8 cellular contexts compared by ENCODE assay signal in the genomic region with DNA sequence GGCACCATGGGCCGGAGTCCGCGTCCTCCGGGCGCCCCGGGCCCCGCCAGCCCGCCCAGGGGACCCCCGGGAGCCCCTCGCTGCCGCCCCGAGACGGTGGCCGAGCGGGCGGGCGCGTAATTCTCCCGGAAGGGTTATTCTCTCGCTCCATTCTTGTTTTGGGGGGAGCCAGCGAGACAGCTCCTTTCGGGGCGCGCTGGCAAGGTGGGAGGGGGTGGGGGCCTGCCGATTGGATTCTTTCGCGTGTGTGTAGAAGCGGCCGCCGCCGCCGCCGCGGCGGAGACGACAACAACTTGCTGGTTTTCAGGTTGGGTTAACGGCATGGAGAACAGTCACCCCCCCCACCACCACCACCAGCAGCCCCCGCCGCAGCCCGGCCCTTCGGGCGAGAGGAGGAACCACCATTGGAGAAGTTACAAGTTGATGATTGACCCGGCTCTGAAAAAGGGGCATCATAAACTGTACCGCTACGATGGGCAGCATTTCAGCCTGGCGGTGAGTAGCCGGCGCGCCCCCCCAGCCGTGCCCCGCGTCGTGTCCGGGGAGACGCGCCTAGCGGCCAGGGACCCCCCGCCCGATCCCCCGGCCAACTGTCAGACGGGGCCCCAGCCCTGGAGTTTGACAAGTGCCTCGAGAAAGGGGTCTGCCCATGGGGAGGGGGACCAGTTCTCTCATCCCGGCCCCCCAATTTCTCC. TPM values are rescaled to one million over a fixed set of nuclear protein-coding genes. Genes with fewer than 3 reads are reported as not detected.
DNase-seq lines count a peak whose midpoint lies in the region; ATAC-seq and TF ChIP-seq lines count a peak whose summit lies in the region.

No MANE protein-coding gene starts in this region.

- no peak for TF ChIP-seq CTCF in C4-2B (conservative IDR thresholded peaks at IDR 0.05)
- no peak for TF ChIP-seq CTCF in WI38 (IDR thresholded peaks at IDR 0.05; ENCODE audit: low read depth, low read length)
- TF ChIP-seq CTCF in dorsolateral prefrontal cortex (IDR thresholded peaks at IDR 0.05 in 54 of 56, conservative IDR thresholded peaks at IDR 0.05 in 2 of 56; ENCODE audit: low read depth in 1 of 56, partially characterized antibody in 56 of 56), result no peak
- peak; percentile 9 for TF ChIP-seq CTCF in thoracic aorta (IDR thresholded peaks at IDR 0.05)

- intact Hi-C loops in dorsolateral prefrontal cortex (cut with DNase I), result loop anchor here in 1 of 2 donors (10.0 kb wide), 1 partner anchor 220 kb away; a partner anchor contains a TSS

- peaks cover 16% of the 10 kb centered on the region for H3K36me3 ChIP-seq in thoracic aorta

- H3K27me3 ChIP-seq in dorsolateral prefrontal cortex (no peaks in the 10 kb centered on the region), thoracic aorta (replicated peaks; ENCODE audit: insufficient read depth) (no peaks in the 10 kb centered on the region)

- H3K9me3 ChIP-seq in thoracic aorta, result no peaks in the 10 kb centered on the region

- peaks cover 20 to 26% of the 10 kb centered on the region in 2 donors for H3K4me1 ChIP-seq in thoracic aorta (ENCODE audit: control insufficient read depth in 1 of 2, low read depth in 2 of 2)

- H3K4me3 ChIP-seq in WI38 (ENCODE audit: low read depth, low read length) (peak overlapping the region; percentile 80), dorsolateral prefrontal cortex (peak overlapping the region; percentile 43 to 82 (median 75)), thoracic aorta (peak overlapping the region; percentile 95)

- H3K27ac ChIP-seq in C4-2B (peak overlapping the region; percentile 97), dorsolateral prefrontal cortex (peak overlapping the region in 58 of 59 donors; percentile 50 to 100 (median 87)), thoracic aorta (peak overlapping the region; percentile 90 to 95)

- ATAC-seq in thoracic aorta (ENCODE audit: insufficient number of reproducible peaks, low FRiP score, low read depth), result no peak
- no peak for ATAC-seq in GM19467 (IDR thresholded peaks at IDR 0.05; ENCODE audit: unreplicated experiment)

- DNase-seq in HK-2 (ENCODE audit: unreplicated experiment) (peak; percentile 70), dorsolateral prefrontal cortex (no peak), mesenteric fat pad (ENCODE audit: low spot score) (peak; percentile 92), thoracic aorta (ENCODE audit: low spot score) (no peak), Ammon's horn (ENCODE audit: low spot score) (no peak)

RNA-seq across cellular contexts. Expression of a gene that starts 0.8 kb away (rescaled TPM):
- total RNA-seq in dorsolateral prefrontal cortex (10 to 100 TPM; 15.5 to 29.9 (median 23.0) TPM), mesenteric fat pad (20.7 TPM), thoracic aorta (10 to 100 TPM; 21.9 to 32.7 TPM)

RNA-seq across cellular contexts. Expression of a gene that starts 11.1 kb away (rescaled TPM):
- 10 to 100 TPM; 18.1 to 42.5 (median 27.4) TPM for total RNA-seq in dorsolateral prefrontal cortex
- total RNA-seq in mesenteric fat pad, result 6.1 TPM
- total RNA-seq in thoracic aorta, result 10 to 100 TPM; 12.0 to 30.2 TPM

RNA-seq across cellular contexts. Expression of a gene that starts 54.1 kb away (rescaled TPM):
- under 1 TPM in 19 of 120 experiments, not detected in 101; 0.29 to 0.94 (median 0.41) TPM for total RNA-seq in dorsolateral prefrontal cortex
- 2.2 TPM for total RNA-seq in mesenteric fat pad
- total RNA-seq in thoracic aorta, result 1 to 10 TPM; 1.2 to 6.8 TPM

Comparison
In these comparisons a context has a peak if more than half of its experiments do, and no peak if none do; other contexts are left out.
1. DNase-seq: peak in HK-2 (single experiment) and mesenteric fat pad (single experiment); none in dorsolateral prefrontal cortex (0 of 10), thoracic aorta (single experiment) and Ammon's horn (single experiment).
2. Peak in every context shown above with its lines, with median percentiles within 50 percentile points of each other: H3K27ac ChIP-seq and H3K4me3 ChIP-seq.